In genomic region chr15:55868707-55869106, GRCh38 we compare ENCODE assay signal across 28 cellular contexts.
DNase-seq lines count a peak whose midpoint lies in the region; ATAC-seq, FAIRE-seq and TF ChIP-seq lines count a peak whose summit lies in the region.
"Had no signal": no experiment of that assay in that cellular context is flagged by ENCODE, and none has a peak within 500 bp of the region (broad histone marks: within the 10 kb centered on the region; RNA-seq: fewer than 3 reads in every experiment).

No MANE protein-coding gene starts in this region.

- H2BK15ac ChIP-seq in IMR-90 (ENCODE audit: low read depth, low read length) = no peak overlapping the region

- no peak overlapping the region for H3K14ac ChIP-seq in IMR-90 (replicated peaks; ENCODE audit: low read depth, low read length)

- no peak overlapping the region for H3K9ac ChIP-seq in IMR-90 (ENCODE audit: low read depth, low read length)
- no peak overlapping the region for H3K9ac ChIP-seq in HepG2 (ENCODE audit: insufficient read depth, low read depth, low read length)

- POLR2A ChIA-PET in IMR-90 (lab: Charles Lee; ENCODE audit: unreplicated experiment) = no interaction called here
- POLR2A ChIA-PET in HepG2 (lab: Yijun Ruan, JAX) = no interaction called here

- no peak for FAIRE-seq in HepG2 (lab: Jason Lieb, UNC)
- FAIRE-seq: islet of Langerhans, RCC 7860 had no signal

- H3K27me3 Mint-ChIP-seq in stimulated activated naive B cell treated with anti-CD40 and anti-IgM and Interleukin-4, amounts not matched to agents 10 μg/mL and 1 μg/mL and 100 μg/mL, for 72 hours = no peaks in the 10 kb centered on the region
- H3K27me3 Mint-ChIP-seq in T-helper 17 cell = no peaks in the 10 kb centered on the region
- H3K27me3 Mint-ChIP-seq: activated T-helper 17 cell treated with anti-CD3 and anti-CD28 coated beads, Interleukin-2, amount 50 U/mL, for 72 hours; B cell; CD8-positive, alpha-beta memory T cell; dendritic cell treated with granulocyte-macrophage colony-stimulating factor and Interleukin-4, amounts not matched to agents 40 ng/mL and 50 ng/mL, for 4 days; natural killer cell treated with Interleukin-12 subunit alpha and Interleukin-12 subunit beta and Interleukin-15 and Interleukin-18, amount 100 ng/mL, for 72 hours; T-cell had no signal

- ATAC-seq in IMR-90 (ENCODE audit: low read depth) = peak; percentile 46
- ATAC-seq in HepG2 = peak; percentile 37; the same call in 1 of the 3 replicates
- no peak for ATAC-seq in stimulated activated naive B cell treated with anti-CD40 and anti-IgM and Interleukin-4, amounts not matched to agents 10 μg/mL and 1 μg/mL and 100 μg/mL, for 72 hours (replicated peaks)
- no peak for ATAC-seq in GM19463 (IDR thresholded peaks at IDR 0.05; ENCODE audit: unreplicated experiment)
- no peak for ATAC-seq in T-helper 17 cell
- ATAC-seq: activated T-helper 17 cell treated with anti-CD3 and anti-CD28 coated beads, Interleukin-2, amount 50 U/mL, for 72 hours; natural killer cell treated with Interleukin-12 subunit alpha and Interleukin-12 subunit beta and Interleukin-15 and Interleukin-18, amount 100 ng/mL, for 72 hours; T-cell had no signal

- no peaks in the 10 kb centered on the region for H3K79me2 ChIP-seq in HepG2 (ENCODE audit: insufficient read depth, low read length)

- H3K27me3 ChIP-seq in IMR-90 (ENCODE audit: control insufficient read depth, insufficient read depth, low read length) (no peaks in the 10 kb centered on the region), HepG2 (ENCODE audit: control insufficient read depth in 1 of 2, insufficient read depth in 2 of 2, low read length in 2 of 2) (no peaks in the 10 kb centered on the region)
- H3K27me3 ChIP-seq: transverse colon had no signal

- TF ChIP-seq EP300 in HepG2 (IDR thresholded peaks at IDR 0.05; ENCODE audit: low read depth in 2 of 2, low read length in 2 of 2) = no peak
- TF ChIP-seq EP300 in HepG2 (CRISPR knock-in tag; IDR thresholded peaks at IDR 0.05; ENCODE audit: borderline replicate concordance) = no peak

- dilution Hi-C loops in IMR-90 (cut with HindIII; ENCODE audit: low sequenced_read_pairs, unreplicated experiment) = no loop called here

- H3K27ac ChIP-seq in IMR-90 (ENCODE audit: insufficient read depth, low read length) = no peak overlapping the region
- no peak overlapping the region for H3K27ac ChIP-seq in HepG2 (ENCODE audit: extremely low read length, insufficient read depth, low read length)
- H3K27ac ChIP-seq: transverse colon had no signal

- no peak overlapping the region for H4K8ac ChIP-seq in IMR-90 (ENCODE audit: low read depth in 2 of 2, low read length in 2 of 2)

- H2BK120ac ChIP-seq in IMR-90 (ENCODE audit: low read depth, low read length) = no peak overlapping the region

- no peak for TF ChIP-seq POLR2A in IMR-90 (IDR thresholded peaks at IDR 0.05; ENCODE audit: low read depth, low read length)
- TF ChIP-seq POLR2A in HepG2 (IDR thresholded peaks at IDR 0.05; ENCODE audit: insufficient read depth in 1 of 2, low read depth in 2 of 2, low read length in 2 of 2) = no peak

- H3K56ac ChIP-seq in IMR-90 (ENCODE audit: extremely low read depth, insufficient read depth, low read length) = no peak overlapping the region

- no peaks in the 10 kb centered on the region for H3K36me3 Mint-ChIP-seq in stimulated activated naive B cell treated with anti-CD40 and anti-IgM and Interleukin-4, amounts not matched to agents 10 μg/mL and 1 μg/mL and 100 μg/mL, for 72 hours
- peaks cover 6% of the 10 kb centered on the region for H3K36me3 Mint-ChIP-seq in T-helper 17 cell (ENCODE audit: low read depth)
- H3K36me3 Mint-ChIP-seq: natural killer cell treated with Interleukin-12 subunit alpha and Interleukin-12 subunit beta and Interleukin-15 and Interleukin-18, amount 100 ng/mL, for 72 hours; T-cell had no signal

- no peak overlapping the region; the same call in 1 of the 2 replicates for H3K23ac ChIP-seq in IMR-90 (ENCODE audit: low read depth, low read length)

- in situ Hi-C loops in IMR-90 (cut with MboI; ENCODE audit: low sequenced_read_pairs) (no loop called here), HepG2 (cut with HindIII; ENCODE audit: extremely low pct_ligation_motif_present, low pct_unique_long_range_greater_than_20kb) (no loop called here)

- no peak overlapping the region for H3K27ac Mint-ChIP-seq in stimulated activated naive B cell treated with anti-CD40 and anti-IgM and Interleukin-4, amounts not matched to agents 10 μg/mL and 1 μg/mL and 100 μg/mL, for 72 hours
- H3K27ac Mint-ChIP-seq in T-helper 17 cell = no peak overlapping the region
- H3K27ac Mint-ChIP-seq: activated T-helper 17 cell treated with anti-CD3 and anti-CD28 coated beads, Interleukin-2, amount 50 U/mL, for 72 hours; B cell; CD8-positive, alpha-beta memory T cell; dendritic cell treated with granulocyte-macrophage colony-stimulating factor and Interleukin-4, amounts not matched to agents 40 ng/mL and 50 ng/mL, for 4 days; natural killer cell treated with Interleukin-12 subunit alpha and Interleukin-12 subunit beta and Interleukin-15 and Interleukin-18, amount 100 ng/mL, for 72 hours; T-cell had no signal

- H3K4me3 ChIP-seq in IMR-90 (ENCODE audit: insufficient read depth, low read depth, low read length) (no peak overlapping the region), HepG2 (replicated peaks in 1 of 3; ENCODE audit: insufficient read depth in 1 of 3, low read depth in 2 of 3, low read length in 3 of 3) (no peak overlapping the region)
- H3K4me3 ChIP-seq: transverse colon had no signal

- no peak overlapping the region for H2AK9ac ChIP-seq in IMR-90 (replicated peaks; ENCODE audit: low read depth, low read length, poor library complexity)

- DNase-seq in A172 (ENCODE audit: low spot score) (peak; percentile 26), IMR-90 (peak; percentile 35), astrocyte of the hippocampus (ENCODE audit: low read depth, low spot score) (peak; percentile 4), HepG2 (ENCODE audit: low spot score) (peak; percentile 18), OCI-M1 (lab: John Stamatoyannopoulos, UW) (no peak), T-helper 17 cell (no peak)
- DNase-seq in stimulated activated naive B cell treated with anti-CD40 and anti-IgM and Interleukin-4, amounts not matched to agents 10 μg/mL and 1 μg/mL and 100 μg/mL, for 72 hours = no peak
- DNase-seq: activated CD4-positive, alpha-beta T cell treated with anti-CD3 and anti-CD28 coated beads, Interleukin-2, amount 50 U/mL, for 4 hours; activated CD8-positive, alpha-beta memory T cell treated with anti-CD3 and anti-CD28 coated beads, Interleukin-2, amount 50 U/mL, for 48 hours; activated naive CD4-positive, alpha-beta T cell treated with anti-CD3 and anti-CD28 coated beads, Interleukin-2, amount 50 U/mL, for 16 hours; amygdala; CD8-positive, alpha-beta memory T cell; GOT3; NCI-H1694; NCI-H2171; NCI-H524 treated with DMSO at 0.1 percent for 48 hours; NK-92 treated with Interleukin-12 subunit alpha and Interleukin-12 subunit beta, amount 100 ng/mL, for 24 hours; retina; stimulated activated CD4-positive, alpha-beta T cell treated with anti-CD3 and anti-CD28 coated beads, Interleukin-2, amount 100 ng/mL, for 24 hours; T-cell; transverse colon had no signal

- H3K4me3 Mint-ChIP-seq in stimulated activated naive B cell treated with anti-CD40 and anti-IgM and Interleukin-4, amounts not matched to agents 10 μg/mL and 1 μg/mL and 100 μg/mL, for 72 hours = no peak overlapping the region
- no peak overlapping the region for H3K4me3 Mint-ChIP-seq in T-helper 17 cell
- H3K4me3 Mint-ChIP-seq: activated T-helper 17 cell treated with anti-CD3 and anti-CD28 coated beads, Interleukin-2, amount 50 U/mL, for 72 hours; B cell; CD8-positive, alpha-beta memory T cell; dendritic cell treated with granulocyte-macrophage colony-stimulating factor and Interleukin-4, amounts not matched to agents 40 ng/mL and 50 ng/mL, for 4 days; natural killer cell treated with Interleukin-12 subunit alpha and Interleukin-12 subunit beta and Interleukin-15 and Interleukin-18, amount 100 ng/mL, for 72 hours; T-cell had no signal

- H3K18ac ChIP-seq in IMR-90 (ENCODE audit: low read depth, low read length) = no peak overlapping the region

- no peak overlapping the region for H2BK5ac ChIP-seq in IMR-90 (ENCODE audit: low read depth, low read length, poor library complexity, severe bottlenecking)

- no peaks in the 10 kb centered on the region; the same call in 1 of the 2 replicates for H3K9me1 ChIP-seq in IMR-90 (ENCODE audit: insufficient read depth, low read length)

- TF ChIP-seq RAD21 in IMR-90 (IDR thresholded peaks at IDR 0.05; ENCODE audit: low read length) (no peak), HepG2 (CRISPR knock-in tag; IDR thresholded peaks at IDR 0.05) (no peak)

- no peak overlapping the region for H2AFZ ChIP-seq in IMR-90 (replicated peaks; ENCODE audit: low read length, poor library complexity)
- H2AFZ ChIP-seq in HepG2 (ENCODE audit: low read length) = no peak overlapping the region

- H3K4me1 ChIP-seq in IMR-90 (ENCODE audit: control insufficient read depth, insufficient read depth, low read length) = peaks cover 7% of the 10 kb centered on the region
- 0 out of 2 replicates have a peak, but pooled peaks cover 6% of the 10 kb centered on the region for H3K4me1 ChIP-seq in HepG2 (ENCODE audit: insufficient read depth, low read length)
- H3K4me1 ChIP-seq: transverse colon had no signal

- no CpG with 5 or more reads among the region's 3 CpGs for WGBS in IMR-90 (ENCODE audit: extremely low coverage in 2 of 2, insufficient read length in 1 of 2), 2 experiments
- WGBS in HepG2 (ENCODE audit: low lambda C conversion rate) = 55% methylated on average over 3 of the region's 3 CpGs

- H3K9me3 Mint-ChIP-seq in stimulated activated naive B cell treated with anti-CD40 and anti-IgM and Interleukin-4, amounts not matched to agents 10 μg/mL and 1 μg/mL and 100 μg/mL, for 72 hours = no peaks in the 10 kb centered on the region
- H3K9me3 Mint-ChIP-seq: activated T-helper 17 cell treated with anti-CD3 and anti-CD28 coated beads, Interleukin-2, amount 50 U/mL, for 72 hours; CD8-positive, alpha-beta memory T cell; dendritic cell treated with granulocyte-macrophage colony-stimulating factor and Interleukin-4, amounts not matched to agents 40 ng/mL and 50 ng/mL, for 4 days; natural killer cell treated with Interleukin-12 subunit alpha and Interleukin-12 subunit beta and Interleukin-15 and Interleukin-18, amount 100 ng/mL, for 72 hours; T-cell had no signal

- no peak overlapping the region for H3K4ac ChIP-seq in IMR-90 (ENCODE audit: low read depth, low read length)

- no peak overlapping the region for H2AK5ac ChIP-seq in IMR-90 (ENCODE audit: low read depth, low read length)

- intact Hi-C loops in IMR-90 (cut with micrococcal nuclease) = no loop called here
- intact Hi-C loops in HepG2 (cut with micrococcal nuclease; ENCODE audit: unreplicated experiment) = no loop called here

- H3K4me2 ChIP-seq in IMR-90 (ENCODE audit: low read depth, low read length) = no peak overlapping the region
- no peak overlapping the region for H3K4me2 ChIP-seq in HepG2 (ENCODE audit: low read depth, low read length)

- H2BK20ac ChIP-seq in IMR-90 (ENCODE audit: low read depth, low read length) = no peak overlapping the region

- H3K4me1 Mint-ChIP-seq in stimulated activated naive B cell treated with anti-CD40 and anti-IgM and Interleukin-4, amounts not matched to agents 10 μg/mL and 1 μg/mL and 100 μg/mL, for 72 hours = no peaks in the 10 kb centered on the region
- peaks cover 13% of the 10 kb centered on the region for H3K4me1 Mint-ChIP-seq in T-helper 17 cell
- H3K4me1 Mint-ChIP-seq: activated T-helper 17 cell treated with anti-CD3 and anti-CD28 coated beads, Interleukin-2, amount 50 U/mL, for 72 hours; B cell; T-cell had no signal

- H3K79me1 ChIP-seq in IMR-90 (ENCODE audit: low read depth in 1 of 2, low read length in 2 of 2) = peaks cover 7 to 23% of the 10 kb centered on the region in 2 experiments; a peak in 3 of 4 replicates

- CTCF ChIA-PET in IMR-90 (lab: Yijun Ruan, JAX) = no interaction called here
- CTCF ChIA-PET in HepG2 (lab: Yijun Ruan, JAX; ENCODE audit: low intra/inter-chr PET ratio, low total read pairs) = no interaction called here

- no peak overlapping the region for H4K5ac ChIP-seq in IMR-90 (ENCODE audit: low read depth, low read length)

- BruUV-seq in IMR-90 (replicated peaks; lab: Mats Ljungman, UMichigan) = no TSS peak
- BruUV-seq in HepG2 (replicated peaks; lab: Mats Ljungman, UMichigan) = no TSS peak

- TF ChIP-seq CTCF in IMR-90 (conservative IDR thresholded peaks at IDR 0.05; ENCODE audit: low read depth, low read length) = no peak
- TF ChIP-seq CTCF in HepG2 (CRISPR knock-in tag; IDR thresholded peaks at IDR 0.05) = no peak

- no peaks in the 10 kb centered on the region for H3K9me3 ChIP-seq in IMR-90 (ENCODE audit: control insufficient read depth, insufficient read depth, low read length)
- H3K9me3 ChIP-seq in HepG2 (ENCODE audit: low read length) = no peaks in the 10 kb centered on the region
- no peaks in the 10 kb centered on the region for H3K9me3 ChIP-seq in T-helper 17 cell (ENCODE audit: control insufficient read depth, low read length, poor library complexity, severe bottlenecking)
- H3K9me3 ChIP-seq: transverse colon had no signal

- no peak overlapping the region for H4K91ac ChIP-seq in IMR-90 (ENCODE audit: insufficient read depth, low read depth, low read length)

- H4K20me1 ChIP-seq in IMR-90 (ENCODE audit: insufficient read depth, low read length) (no peaks in the 10 kb centered on the region; the same call in 1 of the 2 replicates), HepG2 (ENCODE audit: insufficient read depth, low read length) (no peaks in the 10 kb centered on the region)

- H3K36me3 ChIP-seq in IMR-90 (ENCODE audit: control insufficient read depth, insufficient read depth, low read length) (no peaks in the 10 kb centered on the region), HepG2 (replicated peaks in 1 of 2; ENCODE audit: control insufficient read depth in 1 of 2, insufficient read depth in 2 of 2, low read length in 2 of 2) (no peaks in the 10 kb centered on the region; a peak in 1 of 5 replicates)
- H3K36me3 ChIP-seq: transverse colon had no signal

Comparison
In these comparisons a context has a peak if more than half of its experiments do, and no peak if none do; other contexts are left out.
1. DNase-seq: peak in A172 (single experiment), IMR-90 (single experiment), astrocyte of the hippocampus (single experiment) and HepG2 (single experiment); none in stimulated activated naive B cell treated with anti-CD40 and anti-IgM and Interleukin-4, amounts not matched to agents 10 μg/mL and 1 μg/mL and 100 μg/mL, for 72 hours (single experiment), OCI-M1 (single experiment) and T-helper 17 cell (0 of 3).
2. ATAC-seq: peak in IMR-90 (single experiment) and HepG2 (single experiment); none in stimulated activated naive B cell treated with anti-CD40 and anti-IgM and Interleukin-4, amounts not matched to agents 10 μg/mL and 1 μg/mL and 100 μg/mL, for 72 hours (0 of 2), GM19463 (single experiment) and T-helper 17 cell (single experiment).